8 cellular contexts compared by ENCODE assay signal in the genomic region with DNA sequence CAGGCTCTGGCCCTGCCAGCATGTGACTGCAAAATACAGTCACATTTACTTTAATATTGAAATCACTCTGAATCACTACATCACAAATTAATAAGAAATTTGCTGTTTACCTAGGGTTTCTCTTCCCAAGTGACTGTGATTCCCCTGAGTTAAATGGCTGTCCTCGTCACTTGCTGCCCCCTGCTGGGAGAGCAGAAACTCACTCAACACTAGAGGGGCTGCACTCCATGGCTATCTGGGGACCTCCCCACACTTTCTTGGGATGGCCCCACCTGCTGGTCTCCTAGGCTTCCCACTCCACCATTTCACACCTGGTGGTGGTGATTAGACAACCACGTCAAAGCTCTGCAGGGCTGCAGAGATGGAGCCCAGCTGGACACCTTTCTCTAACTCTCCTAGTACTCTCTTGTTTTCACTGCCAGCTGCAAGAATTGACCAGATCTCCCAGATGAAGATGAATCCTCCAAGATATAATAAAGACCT.
DNase-seq lines count a peak whose midpoint lies in the region; ATAC-seq, FAIRE-seq and TF ChIP-seq lines count a peak whose summit lies in the region.

No MANE protein-coding gene starts in this region.

- DNase-seq in D721Med (ENCODE audit: insufficient read length, low spot score) (no peak), SHP77 treated with DMSO at 0.1 percent for 48 hours (lab: John Stamatoyannopoulos, UW) (peak; percentile 35), iPS DF 19.7 (ENCODE audit: low read depth, low spot score) (peak; percentile 78), posterior cingulate gyrus (no peak)
- DNase-seq in activated effector memory CD4-positive, alpha-beta T cell treated with anti-CD3 and anti-CD28 coated beads, Interleukin-2, amount 50 U/mL, for 16 hours, result peak; percentile 91
- DNase-seq in stimulated activated CD8-positive, alpha-beta memory T cell treated with anti-CD3 and anti-CD28 coated beads, Interleukin-12 subunit alpha, Interleukin-12 subunit beta, amount 100 ng/mL, for 24 hours (ENCODE audit: extremely low read depth), result peak; percentile 52

- TF ChIP-seq CTCF in D721Med (IDR thresholded peaks at IDR 0.05; ENCODE audit: insufficient read depth, missing control alignments), result peak; percentile 59

- ATAC-seq in HG02798 (IDR thresholded peaks at IDR 0.05; ENCODE audit: poor library complexity, unreplicated experiment) (peak; percentile 60), HG03432 (IDR thresholded peaks at IDR 0.05; ENCODE audit: unreplicated experiment) (no peak)

- FAIRE-seq in D721Med (lab: Jason Lieb, UNC), result no peak

- intact Hi-C loops in posterior cingulate gyrus (cut with DNase I), result no loop called here

Comparison
In these comparisons a context has a peak if more than half of its experiments do, and no peak if none do; other contexts are left out.
1. DNase-seq: peak in SHP77 treated with DMSO at 0.1 percent for 48 hours (single experiment), activated effector memory CD4-positive, alpha-beta T cell treated with anti-CD3 and anti-CD28 coated beads, Interleukin-2, amount 50 U/mL, for 16 hours (single experiment), iPS DF 19.7 (single experiment) and stimulated activated CD8-positive, alpha-beta memory T cell treated with anti-CD3 and anti-CD28 coated beads, Interleukin-12 subunit alpha, Interleukin-12 subunit beta, amount 100 ng/mL, for 24 hours (single experiment); none in D721Med (single experiment) and posterior cingulate gyrus (0 of 10).